23 cellular contexts compared by ENCODE assay signal in the genomic region with DNA sequence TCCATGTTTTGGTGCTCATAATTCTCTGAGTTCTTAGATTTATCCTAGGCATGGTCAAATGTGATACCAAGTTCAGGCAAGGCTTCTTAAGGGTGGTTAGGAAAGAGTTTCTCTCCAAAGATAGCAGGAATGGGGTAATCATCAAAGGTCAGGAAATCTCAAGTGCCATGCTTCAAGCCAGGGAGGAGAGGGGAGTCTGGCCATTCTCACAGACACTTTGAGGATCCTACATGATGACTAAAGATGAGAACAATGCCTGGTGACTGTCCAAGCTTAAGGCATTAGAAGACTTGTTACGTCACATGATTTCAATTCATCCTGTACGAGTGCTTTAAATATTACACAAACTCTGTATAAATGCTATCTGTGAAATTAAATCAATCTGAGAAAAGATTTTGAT. TPM values are rescaled to one million over a fixed set of nuclear protein-coding genes. Genes with fewer than 3 reads are reported as not detected.
DNase-seq lines count a peak whose midpoint lies in the region; ATAC-seq, FAIRE-seq and TF ChIP-seq lines count a peak whose summit lies in the region.
"Had no signal": no experiment of that assay in that cellular context is flagged by ENCODE, and none has a peak within 500 bp of the region (broad histone marks: within the 10 kb centered on the region; RNA-seq: fewer than 3 reads in every experiment).

No MANE protein-coding gene starts in this region.

- H3K79me2 ChIP-seq in HepG2 (ENCODE audit: insufficient read depth, low read length) (no peaks in the 10 kb centered on the region), endothelial cell of umbilical vein (ENCODE audit: control insufficient read depth, insufficient read depth, low read length) (no peaks in the 10 kb centered on the region)

- H3K4me1 ChIP-seq in HepG2 (ENCODE audit: insufficient read depth, low read length): no peaks in the 10 kb centered on the region
- no peaks in the 10 kb centered on the region for H3K4me1 ChIP-seq in right lobe of liver
- H3K4me1 ChIP-seq in endothelial cell of umbilical vein (ENCODE audit: control insufficient read depth, extremely low read depth, insufficient read depth, low read length): peaks cover 22% of the 10 kb centered on the region
- peaks cover 8% of the 10 kb centered on the region for H3K4me1 ChIP-seq in mesodermal cell (ENCODE audit: control insufficient read depth, insufficient read depth, low read length, poor library complexity, severe bottlenecking)

- no peak overlapping the region for H3K9ac ChIP-seq in HepG2 (ENCODE audit: insufficient read depth, low read depth, low read length)
- H3K9ac ChIP-seq in endothelial cell of umbilical vein (replicated peaks; ENCODE audit: extremely low read depth, insufficient read depth, low read length): no peak overlapping the region

- H2AFZ ChIP-seq in HepG2 (ENCODE audit: low read length) (no peak overlapping the region), endothelial cell of umbilical vein (ENCODE audit: low read depth, low read length) (peak overlapping the region; percentile 58)

- POLR2A ChIA-PET in HepG2 (lab: Yijun Ruan, JAX): no interaction called here
- POLR2A ChIA-PET in endothelial cell of umbilical vein (lab: Charles Lee): no interaction called here
- POLR2A ChIA-PET in activated CD4-positive, alpha-beta memory T cell treated with anti-CD3 and anti-CD28 coated beads, Interleukin-2, amount 10 ng/mL, durations not matched to agents 7 days and 5 days (lab: Charles Lee): no interaction called here
- POLR2A ChIA-PET in activated CD4-positive, alpha-beta T cell treated with anti-CD3 and anti-CD28 coated beads for 36 hours (lab: Charles Lee): no interaction called here

- no peaks in the 10 kb centered on the region for H3K9me1 ChIP-seq in endothelial cell of umbilical vein (replicated peaks; ENCODE audit: control insufficient read depth, extremely low read depth, insufficient read depth, low read length)

- no peaks in the 10 kb centered on the region for H3K36me3 Mint-ChIP-seq in activated CD4-positive, alpha-beta memory T cell treated with anti-CD3 and anti-CD28 coated beads, Interleukin-2, amount 10 ng/mL, durations not matched to agents 7 days and 5 days (ENCODE audit: low read depth)
- H3K36me3 Mint-ChIP-seq in activated CD4-positive, alpha-beta T cell treated with anti-CD3 and anti-CD28 coated beads for 36 hours (ENCODE audit: low read depth): no peaks in the 10 kb centered on the region

- no peak overlapping the region for H3K4me3 Mint-ChIP-seq in activated CD4-positive, alpha-beta memory T cell treated with anti-CD3 and anti-CD28 coated beads, Interleukin-2, amount 10 ng/mL, durations not matched to agents 7 days and 5 days
- H3K4me3 Mint-ChIP-seq in activated CD4-positive, alpha-beta T cell treated with anti-CD3 and anti-CD28 coated beads for 36 hours: no peak overlapping the region

- no peak overlapping the region for H3K27ac ChIP-seq in HepG2 (ENCODE audit: extremely low read length, insufficient read depth, low read length)
- no peak overlapping the region for H3K27ac ChIP-seq in right lobe of liver
- H3K27ac ChIP-seq in endothelial cell of umbilical vein (ENCODE audit: insufficient read depth, low read depth, low read length): peak overlapping the region; percentile 62
- H3K27ac ChIP-seq in mesodermal cell (ENCODE audit: low read depth, low read length, severe bottlenecking): peak overlapping the region; percentile 11

- peaks cover 17% of the 10 kb centered on the region for H3K9me3 Mint-ChIP-seq in activated CD4-positive, alpha-beta memory T cell treated with anti-CD3 and anti-CD28 coated beads, Interleukin-2, amount 10 ng/mL, durations not matched to agents 7 days and 5 days
- peaks cover 15% of the 10 kb centered on the region for H3K9me3 Mint-ChIP-seq in activated CD4-positive, alpha-beta T cell treated with anti-CD3 and anti-CD28 coated beads for 36 hours (ENCODE audit: low read depth)

- no peak for TF ChIP-seq RAD21 in HepG2 (CRISPR knock-in tag; IDR thresholded peaks at IDR 0.05)

- H3K4me2 ChIP-seq in HepG2 (ENCODE audit: low read depth, low read length): no peak overlapping the region
- H3K4me2 ChIP-seq in endothelial cell of umbilical vein (ENCODE audit: insufficient read depth, low read length): peak overlapping the region; percentile 8

- 6% methylated on average over 2 of the region's 2 CpGs for WGBS in HepG2 (ENCODE audit: low lambda C conversion rate)
- WGBS in right lobe of liver (ENCODE audit: insufficient coverage, low coverage, low lambda C conversion rate, missing lambda C conversion rate): 51% methylated on average over 2 of the region's 2 CpGs
- WGBS in mesodermal cell (ENCODE audit: insufficient coverage in 2 of 2), 2 experiments: no CpG with 5 or more reads among the region's 2 CpGs

- TF ChIP-seq POLR2A in HepG2 (IDR thresholded peaks at IDR 0.05; ENCODE audit: insufficient read depth in 1 of 2, low read depth in 2 of 2, low read length in 2 of 2) (no peak), right lobe of liver (IDR thresholded peaks at IDR 0.05) (no peak), endothelial cell of umbilical vein (IDR thresholded peaks at IDR 0.05; ENCODE audit: low read depth, low read length) (no peak)

- no peak for FAIRE-seq in HepG2 (lab: Jason Lieb, UNC)
- FAIRE-seq in endothelial cell of umbilical vein (lab: Jason Lieb, UNC): no peak
- FAIRE-seq: HTR-8/SVneo had no signal

- DNase-seq in HepG2 (ENCODE audit: low spot score): no peak
- DNase-seq in right lobe of liver: no peak
- peak; percentile 21 for DNase-seq in endothelial cell of umbilical vein (ENCODE audit: low read depth, low spot score)
- DNase-seq in activated CD4-positive, alpha-beta memory T cell treated with anti-CD3 and anti-CD28 coated beads, Interleukin-2, amount 10 ng/mL, durations not matched to agents 7 days and 5 days: no peak
- DNase-seq in stimulated activated CD4-positive, alpha-beta T cell treated with anti-CD3 and anti-CD28 coated beads, Interleukin-12 subunit alpha, Interleukin-12 subunit beta, amount 100 ng/mL, for 4 hours: no peak
- DNase-seq in activated CD4-positive, alpha-beta T cell treated with anti-CD3 and anti-CD28 coated beads for 36 hours: no peak
- DNase-seq: DMS153, DND-41, H7, KBM-7, NCI-H1105 treated with DMSO at 0.1 percent for 48 hours, NCI-H2029 treated with DMSO at 0.1 percent for 48 hours, NCI-H2227 treated with DMSO at 0.1 percent for 48 hours, NCI-H526 treated with DMSO at 0.1 percent for 48 hours, OCI-M1 had no signal

- H3K27ac Mint-ChIP-seq in activated CD4-positive, alpha-beta memory T cell treated with anti-CD3 and anti-CD28 coated beads, Interleukin-2, amount 10 ng/mL, durations not matched to agents 7 days and 5 days: no peak overlapping the region
- H3K27ac Mint-ChIP-seq in activated CD4-positive, alpha-beta T cell treated with anti-CD3 and anti-CD28 coated beads for 36 hours: no peak overlapping the region

- no peaks in the 10 kb centered on the region for H4K20me1 ChIP-seq in HepG2 (ENCODE audit: insufficient read depth, low read length)
- no peaks in the 10 kb centered on the region for H4K20me1 ChIP-seq in endothelial cell of umbilical vein (replicated peaks; ENCODE audit: control insufficient read depth, extremely low read depth, insufficient read depth, low read length)

- H3K9me3 ChIP-seq in HepG2 (ENCODE audit: low read length): peaks cover 64% of the 10 kb centered on the region
- no peaks in the 10 kb centered on the region for H3K9me3 ChIP-seq in right lobe of liver
- H3K9me3 ChIP-seq in endothelial cell of umbilical vein (replicated peaks; ENCODE audit: control insufficient read depth, insufficient read depth, low read length): no peaks in the 10 kb centered on the region
- peaks cover 7% of the 10 kb centered on the region for H3K9me3 ChIP-seq in mesodermal cell (ENCODE audit: control insufficient read depth, low read length)

- intact Hi-C loops in HepG2 (cut with micrococcal nuclease; ENCODE audit: unreplicated experiment) (no loop called here), right lobe of liver (cut with DNase I) (no loop called here), endothelial cell of umbilical vein (cut with micrococcal nuclease) (loop anchor here (1.0 to 10.0 kb wide), 3 partner anchors 138 to 430 kb away; no protein-coding TSS in a partner anchor)
- intact Hi-C loops in activated CD4-positive, alpha-beta T cell treated with anti-CD3 and anti-CD28 coated beads for 36 hours (cut with DNase I, micrococcal nuclease): no loop called here

- no TSS peak for BruUV-seq in HepG2 (replicated peaks; lab: Mats Ljungman, UMichigan)
- no TSS peak for BruUV-seq in endothelial cell of umbilical vein (replicated peaks; lab: Mats Ljungman, UMichigan)

- TF ChIP-seq EP300 in HepG2 (IDR thresholded peaks at IDR 0.05; ENCODE audit: low read depth in 2 of 2, low read length in 2 of 2): no peak
- no peak for TF ChIP-seq EP300 in HepG2 (CRISPR knock-in tag; IDR thresholded peaks at IDR 0.05; ENCODE audit: borderline replicate concordance)

- no peaks in the 10 kb centered on the region for H3K4me1 Mint-ChIP-seq in activated CD4-positive, alpha-beta memory T cell treated with anti-CD3 and anti-CD28 coated beads, Interleukin-2, amount 10 ng/mL, durations not matched to agents 7 days and 5 days
- H3K4me1 Mint-ChIP-seq in activated CD4-positive, alpha-beta T cell treated with anti-CD3 and anti-CD28 coated beads for 36 hours: no peaks in the 10 kb centered on the region

- H3K4me3 ChIP-seq in HepG2 (replicated peaks in 1 of 3; ENCODE audit: insufficient read depth in 1 of 3, low read depth in 2 of 3, low read length in 3 of 3) (no peak overlapping the region), right lobe of liver (no peak overlapping the region), endothelial cell of umbilical vein (replicated peaks in 1 of 3; ENCODE audit: insufficient read depth in 1 of 3, low read depth in 1 of 3, low read length in 3 of 3) (no peak overlapping the region), mesodermal cell (ENCODE audit: extremely low read depth, insufficient read depth, low read length, poor library complexity, severe bottlenecking) (no peak overlapping the region)

- TF ChIP-seq CTCF in HepG2 (CRISPR knock-in tag; IDR thresholded peaks at IDR 0.05) (no peak), right lobe of liver (IDR thresholded peaks at IDR 0.05) (no peak), endothelial cell of umbilical vein (IDR thresholded peaks at IDR 0.05; ENCODE audit: extremely low read depth in 1 of 2, insufficient read depth in 1 of 2, low read depth in 1 of 2, low read length in 2 of 2) (no peak)

- no peak for ATAC-seq in HepG2
- no peak for ATAC-seq in right lobe of liver
- no peak for ATAC-seq in activated CD4-positive, alpha-beta T cell treated with anti-CD3 and anti-CD28 coated beads for 36 hours
- ATAC-seq: SK-N-SH treated with all-trans-retinoic acid at 6 μM for 48 hours had no signal

- in situ Hi-C loops in HepG2 (cut with HindIII; ENCODE audit: extremely low pct_ligation_motif_present, low pct_unique_long_range_greater_than_20kb): no loop called here

- H3K27me3 ChIP-seq in HepG2 (ENCODE audit: control insufficient read depth in 1 of 2, insufficient read depth in 2 of 2, low read length in 2 of 2) (no peaks in the 10 kb centered on the region), right lobe of liver (no peaks in the 10 kb centered on the region), endothelial cell of umbilical vein (ENCODE audit: control insufficient read depth in 2 of 2, insufficient read depth in 2 of 2, low read length in 2 of 2) (no peaks in the 10 kb centered on the region)

- dilution Hi-C loops in endothelial cell of umbilical vein (cut with MboI; ENCODE audit: extremely low pct_ligation_motif_present, low sequenced_read_pairs): no loop called here

- H3K36me3 ChIP-seq in HepG2 (replicated peaks in 1 of 2; ENCODE audit: control insufficient read depth in 1 of 2, insufficient read depth in 2 of 2, low read length in 2 of 2): no peaks in the 10 kb centered on the region
- no peaks in the 10 kb centered on the region for H3K36me3 ChIP-seq in right lobe of liver
- H3K36me3 ChIP-seq in endothelial cell of umbilical vein (ENCODE audit: control insufficient read depth in 2 of 2, extremely low read depth in 1 of 2, insufficient read depth in 2 of 2, low read length in 2 of 2): no peaks in the 10 kb centered on the region
- H3K36me3 ChIP-seq in mesodermal cell (ENCODE audit: control insufficient read depth, insufficient read depth, low read length): no peaks in the 10 kb centered on the region

- H3K27me3 Mint-ChIP-seq in activated CD4-positive, alpha-beta memory T cell treated with anti-CD3 and anti-CD28 coated beads, Interleukin-2, amount 10 ng/mL, durations not matched to agents 7 days and 5 days: no peaks in the 10 kb centered on the region
- no peaks in the 10 kb centered on the region for H3K27me3 Mint-ChIP-seq in activated CD4-positive, alpha-beta T cell treated with anti-CD3 and anti-CD28 coated beads for 36 hours

- CTCF ChIA-PET in HepG2 (lab: Yijun Ruan, JAX; ENCODE audit: low intra/inter-chr PET ratio, low total read pairs) (no interaction called here), endothelial cell of umbilical vein (lab: Charles Lee) (no interaction called here)
- CTCF ChIA-PET in activated CD4-positive, alpha-beta memory T cell treated with anti-CD3 and anti-CD28 coated beads, Interleukin-2, amount 10 ng/mL, durations not matched to agents 7 days and 5 days (lab: Charles Lee): no interaction called here
- CTCF ChIA-PET in activated CD4-positive, alpha-beta T cell treated with anti-CD3 and anti-CD28 coated beads for 36 hours (lab: Charles Lee): no interaction called here

RNA-seq across cellular contexts. Expression of gene POM121L12, which starts 59.4 kb away (rescaled TPM):
- total RNA-seq in HepG2 (2016; rRNA removed; fragmentation: Illumina TruSeq; extraction: Trizol) (not detected in 2 replicates), right lobe of liver (not detected), endothelial cell of umbilical vein (not detected in 2 replicates)
- not detected in 2 replicates for total RNA-seq in HepG2 (2016; cell fraction: cytosol; rRNA removed; fragmentation: Illumina TruSeq; extraction: Trizol; ENCODE audit: low read depth)
- total RNA-seq in HepG2 (2016; cell fraction: insoluble cytoplasmic fraction; rRNA removed; fragmentation: Illumina TruSeq; extraction: Trizol): not detected in 2 replicates
- not detected in 2 replicates for total RNA-seq in HepG2 (2016; cell fraction: membrane; rRNA removed; fragmentation: Illumina TruSeq; extraction: Trizol)
- not detected in 2 replicates for total RNA-seq in HepG2 (2016; cell fraction: nucleus; rRNA removed; fragmentation: Illumina TruSeq; extraction: Trizol)
- polyA plus RNA-seq in HepG2 (2011; rRNA removed) (not detected in 2 replicates), endothelial cell of umbilical vein (not detected in 2 replicates)
- not detected in 2 replicates for polyA plus RNA-seq in HepG2 (2011; cell fraction: cytosol; rRNA removed)
- not detected in 2 replicates for polyA plus RNA-seq in HepG2 (2011; cell fraction: nucleus; rRNA removed)
- not detected in 2 replicates for polyA plus RNA-seq in HepG2 (2012)
- polyA plus RNA-seq in HepG2 (2016; cell fraction: cytosol; fragmentation: Illumina TruSeq; extraction: Trizol; ENCODE audit: low read depth): not detected in 2 replicates
- polyA plus RNA-seq in HepG2 (2016; cell fraction: insoluble cytoplasmic fraction; fragmentation: Illumina TruSeq; extraction: Trizol; ENCODE audit: low read depth): not detected in 2 replicates
- polyA plus RNA-seq in HepG2 (2016; cell fraction: membrane; fragmentation: Illumina TruSeq; extraction: Trizol; ENCODE audit: low read depth): not detected in 2 replicates
- not detected in 2 replicates for polyA plus RNA-seq in HepG2 (2016; cell fraction: nucleus; fragmentation: Illumina TruSeq; extraction: Trizol; ENCODE audit: insufficient read depth, low read depth)
- polyA minus RNA-seq in HepG2 (2011; rRNA and poly(A)+ RNA removed; ENCODE audit: low replicate concordance): not detected in 2 replicates
- polyA minus RNA-seq in HepG2 (2011; cell fraction: cytosol; rRNA and poly(A)+ RNA removed): not detected in 2 replicates
- polyA minus RNA-seq in HepG2 (2011; cell fraction: nucleus; rRNA and poly(A)+ RNA removed): not detected in 2 replicates
- polyA plus RNA-seq in endothelial cell of umbilical vein (2011; cell fraction: cytosol; rRNA removed): not detected in 2 replicates
- not detected in 2 replicates for polyA plus RNA-seq in endothelial cell of umbilical vein (2011; cell fraction: nucleus; rRNA removed)
- polyA plus RNA-seq in endothelial cell of umbilical vein (2012): not detected in 2 replicates
- not detected in 2 replicates for polyA minus RNA-seq in endothelial cell of umbilical vein
- polyA minus RNA-seq in endothelial cell of umbilical vein (2011; cell fraction: cytosol; rRNA and poly(A)+ RNA removed): not detected
- not detected in 2 replicates for polyA minus RNA-seq in endothelial cell of umbilical vein (2011; cell fraction: nucleus; rRNA and poly(A)+ RNA removed)
- not detected for polyA plus RNA-seq in mesodermal cell (2013, experiment 1 of 2)
- not detected for polyA plus RNA-seq in mesodermal cell (2013, experiment 2 of 2)
- total RNA-seq in activated CD4-positive, alpha-beta memory T cell treated with anti-CD3 and anti-CD28 coated beads, Interleukin-2, amount 10 ng/mL, durations not matched to agents 7 days and 5 days: not detected
- total RNA-seq in activated CD4-positive, alpha-beta T cell treated with anti-CD3 and anti-CD28 coated beads for 36 hours: not detected
- total RNA-seq: A172, H7, LHCN-M2, MCF 10A, NCI-H460 had no signal
- polyA plus RNA-seq: BJ had no signal

Comparison
In these comparisons a context has a peak if more than half of its experiments do, and no peak if none do; other contexts are left out.
1. H3K27ac ChIP-seq: peak in endothelial cell of umbilical vein (single experiment) and mesodermal cell (single experiment); none in HepG2 (single experiment) and right lobe of liver (0 of 3).